Comparison of ENCODE assay signal across 1 cellular context in the genomic region with DNA sequence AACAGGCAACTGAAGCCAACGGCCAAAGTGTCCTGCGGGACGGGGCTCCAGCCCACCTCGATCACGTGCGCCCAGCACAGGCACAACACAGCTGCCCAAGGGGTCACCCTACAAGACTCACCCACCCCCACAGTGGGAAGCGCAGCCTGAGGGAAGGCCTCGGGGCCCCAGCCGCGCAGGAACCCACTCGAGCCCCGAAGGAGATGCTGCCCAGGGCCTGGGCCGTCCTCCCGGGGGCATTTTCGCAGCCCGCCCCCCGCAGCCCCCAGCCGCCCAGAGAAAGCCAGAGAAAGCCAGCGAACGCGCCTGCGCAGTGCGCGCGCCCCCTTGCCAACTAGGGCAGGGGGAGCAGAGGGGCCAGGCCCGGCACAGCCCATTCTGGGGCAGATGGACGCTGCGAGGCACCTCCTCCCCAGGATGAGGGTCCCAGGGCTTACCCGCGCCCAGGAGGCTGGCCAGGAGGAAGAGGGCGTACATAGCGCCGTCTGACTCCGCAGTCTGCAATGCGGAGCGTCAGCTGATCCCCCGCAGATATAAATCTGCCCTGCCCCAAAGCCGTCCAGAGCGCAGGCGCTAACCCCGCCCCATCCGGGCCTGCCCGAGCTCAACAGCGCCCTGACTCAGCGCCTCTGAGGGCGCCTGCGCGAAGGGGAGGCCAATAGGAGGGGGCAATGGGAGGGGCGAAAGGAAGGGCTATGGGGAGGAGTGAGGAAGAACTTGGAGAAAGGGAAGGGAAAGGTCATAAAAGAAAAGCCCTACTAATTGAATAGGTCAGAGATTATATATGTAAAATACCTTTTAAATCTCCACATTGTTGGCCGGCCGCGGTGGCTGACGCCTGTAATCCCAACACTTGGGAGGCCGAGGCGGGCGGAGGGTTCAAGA.
TF ChIP-seq lines count a peak whose summit lies in the region.

A gene (minus strand): TSS at position 507 of the 885 bp plus-strand sequence. CDS start 30 bp downstream, at position 477.

TF ChIP-seq in H1, 55 proteins besides CTCF, POLR2A, EP300 and RAD21:
- no peak for TF ChIP-seq ZNF274 (IDR thresholded peaks at IDR 0.05; ENCODE audit: borderline replicate concordance, extremely low read depth, low read length)
- TF ChIP-seq KDM4A (IDR thresholded peaks at IDR 0.05; ENCODE audit: low read depth, low read length, severe bottlenecking) = no peak
- TF ChIP-seq PHF8 (conservative IDR thresholded peaks at IDR 0.05; ENCODE audit: low read depth, low read length) = peak; percentile 96
- TF ChIP-seq, protein P1, sequence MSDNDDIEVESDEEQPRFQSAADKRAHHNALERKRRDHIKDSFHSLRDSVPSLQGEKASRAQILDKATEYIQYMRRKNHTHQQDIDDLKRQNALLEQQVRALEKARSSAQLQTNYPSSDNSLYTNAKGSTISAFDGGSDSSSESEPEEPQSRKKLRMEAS (IDR thresholded peaks at IDR 0.05) = peak; percentile 74
- TF ChIP-seq JUND (IDR thresholded peaks at IDR 0.05; ENCODE audit: low read length) = peak; percentile 75
- no peak for TF ChIP-seq EZH2 (IDR thresholded peaks at IDR 0.05; ENCODE audit: low read depth, low read length, severe bottlenecking)
- TF ChIP-seq SAP30 (IDR thresholded peaks at IDR 0.05; ENCODE audit: insufficient read depth, insufficient replicate concordance, low read length) = no peak
- 0 out of 4 replicates have a peak, but pooled peaks of 1 of the 2 experiments have one; percentile 48 for TF ChIP-seq HDAC2 (IDR thresholded peaks at IDR 0.05; ENCODE audit: borderline replicate concordance in 1 of 2, low read depth in 2 of 2, low read length in 2 of 2)
- TF ChIP-seq RBBP5 (IDR thresholded peaks at IDR 0.05; ENCODE audit: borderline replicate concordance, low read depth, low read length) = peak; percentile 25; the same call in 1 of the 2 replicates
- TF ChIP-seq MAFK (IDR thresholded peaks at IDR 0.05; ENCODE audit: low read depth, low read length) = peak; percentile 59; the same call in 1 of the 2 replicates
- peak; percentile 91 for TF ChIP-seq TBP (IDR thresholded peaks at IDR 0.05; ENCODE audit: low read depth, low read length)
- TF ChIP-seq CREB1 (IDR thresholded peaks at IDR 0.05) = no peak
- peak; percentile 80 for TF ChIP-seq ASH2L (IDR thresholded peaks at IDR 0.05; ENCODE audit: low read length)
- TF ChIP-seq JUN (IDR thresholded peaks at IDR 0.05; ENCODE audit: low read depth, low read length) = no peak
- TF ChIP-seq, protein P2, sequence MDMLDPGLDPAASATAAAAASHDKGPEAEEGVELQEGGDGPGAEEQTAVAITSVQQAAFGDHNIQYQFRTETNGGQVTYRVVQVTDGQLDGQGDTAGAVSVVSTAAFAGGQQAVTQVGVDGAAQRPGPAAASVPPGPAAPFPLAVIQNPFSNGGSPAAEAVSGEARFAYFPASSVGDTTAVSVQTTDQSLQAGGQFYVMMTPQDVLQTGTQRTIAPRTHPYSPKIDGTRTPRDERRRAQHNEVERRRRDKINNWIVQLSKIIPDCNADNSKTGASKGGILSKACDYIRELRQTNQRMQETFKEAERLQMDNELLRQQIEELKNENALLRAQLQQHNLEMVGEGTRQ (IDR thresholded peaks at IDR 0.05; ENCODE audit: low read length) = peak; percentile 53
- TF ChIP-seq SP2 (IDR thresholded peaks at IDR 0.05; ENCODE audit: low read length) = no peak
- no peak for TF ChIP-seq GABPA (IDR thresholded peaks at IDR 0.05; ENCODE audit: borderline replicate concordance, insufficient read depth, low read length)
- no peak for TF ChIP-seq BRCA1 (IDR thresholded peaks at IDR 0.05; ENCODE audit: low read depth, low read length)
- no peak for TF ChIP-seq GTF2F1 (IDR thresholded peaks at IDR 0.05; ENCODE audit: borderline replicate concordance, low read depth, low read length)
- TF ChIP-seq TEAD4 (IDR thresholded peaks at IDR 0.05; ENCODE audit: low read depth, low read length) = peak; percentile 4; the same call in 1 of the 2 replicates
- peak; percentile 94 for TF ChIP-seq POLR2AphosphoS5 (IDR thresholded peaks at IDR 0.05; ENCODE audit: low read depth, low read length)
- peak in 1 of 2 experiments; percentile 51; a peak in 3 of 4 replicates for TF ChIP-seq SIN3A (conservative IDR thresholded peaks at IDR 0.05 in 1 of 2, IDR thresholded peaks at IDR 0.05 in 1 of 2; ENCODE audit: low read depth in 1 of 2, low read length in 2 of 2)
- TF ChIP-seq TAF1 (IDR thresholded peaks at IDR 0.05; ENCODE audit: low read depth, low read length) = peak; percentile 93
- TF ChIP-seq NRF1 (IDR thresholded peaks at IDR 0.05; ENCODE audit: low read depth, low read length) = peak; percentile 51; the same call in 1 of the 2 replicates
